ENCODE assay signal across 8 cellular contexts in the genomic region with DNA sequence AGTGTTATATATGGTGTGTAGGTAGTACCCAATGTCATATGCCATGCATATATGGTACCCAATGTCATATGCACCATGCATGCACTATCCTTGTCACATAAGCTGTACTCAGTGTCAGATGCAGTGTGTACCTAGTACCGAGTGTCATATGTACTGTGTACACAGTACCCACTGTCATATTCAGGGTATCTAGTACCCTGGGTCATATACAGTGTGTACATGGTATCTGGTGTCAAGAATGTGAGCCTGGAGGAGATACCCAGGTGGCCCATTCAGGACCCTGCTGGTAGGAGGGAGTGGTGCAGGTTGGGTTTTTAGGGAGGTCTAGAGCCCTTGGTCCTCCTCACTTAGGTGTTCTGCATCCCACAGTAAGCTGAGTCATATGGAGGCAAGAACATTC. TPM values are rescaled to one million over a fixed set of nuclear protein-coding genes. Genes with fewer than 3 reads are reported as not detected.
DNase-seq lines count a peak whose midpoint lies in the region; ATAC-seq and TF ChIP-seq lines count a peak whose summit lies in the region.

No MANE protein-coding gene starts in this region.

- ATAC-seq in HG02610 (IDR thresholded peaks at IDR 0.05; ENCODE audit: unreplicated experiment): peak; percentile 20
- no peak for ATAC-seq in HG03095 (IDR thresholded peaks at IDR 0.05; ENCODE audit: unreplicated experiment)

- no peak for TF ChIP-seq EP300 in transverse colon (IDR thresholded peaks at IDR 0.05; ENCODE audit: low read depth)

- intact Hi-C loops in adrenal gland (cut with DNase I) (no loop called here), transverse colon (cut with DNase I; ENCODE audit: low total_unique reads) (no loop called here)

- H3K27ac ChIP-seq in SJSA1 (no peak overlapping the region), adrenal gland (no peak overlapping the region), transverse colon (no peak overlapping the region)

- H3K36me3 ChIP-seq in SJSA1 (peaks cover 9% of the 10 kb centered on the region), adrenal gland (replicated peaks in 1 of 2) (no peaks in the 10 kb centered on the region), transverse colon (no peaks in the 10 kb centered on the region)

- in situ Hi-C loops in transverse colon (cut with MboI; ENCODE audit: low pct_ligation_motif_present in 1 of 4, low pct_unique_long_range_greater_than_20kb in 1 of 4, low sequenced_read_pairs in 3 of 4): no loop called here

- no peaks in the 10 kb centered on the region for H3K27me3 ChIP-seq in SJSA1 (replicated peaks)
- H3K27me3 ChIP-seq in adrenal gland: no peaks in the 10 kb centered on the region
- H3K27me3 ChIP-seq in transverse colon: no peaks in the 10 kb centered on the region

- TF ChIP-seq CTCF in adrenal gland (IDR thresholded peaks at IDR 0.05): peak in 5 of 6 experiments; percentile 16 to 33 (median 26)
- TF ChIP-seq CTCF in transverse colon (IDR thresholded peaks at IDR 0.05): peak in 4 of 5 experiments; percentile 26 to 33 (median 30)

- WGBS in adrenal gland, 4 donors: 83 to 88% (median 88%) methylated on average over 1 of the region's 1 CpG
- 93% methylated on average over 1 of the region's 1 CpG; no CpG with 5 or more reads in 1 of the 2 donors for WGBS in transverse colon (ENCODE audit: low coverage in 1 of 2), 2 donors

- H3K4me3 ChIP-seq in SJSA1 (peak overlapping the region; percentile 95), adrenal gland (peak overlapping the region in 1 of 4 donors; percentile 82), transverse colon (peak overlapping the region in 1 of 4 donors; percentile 89)

- TF ChIP-seq POLR2A in adrenal gland (IDR thresholded peaks at IDR 0.05) (no peak), transverse colon (IDR thresholded peaks at IDR 0.05) (no peak)

- DNase-seq in ELF-1 (ENCODE audit: low read depth, low spot score): peak; percentile 57
- peak; percentile 24 to 47 for DNase-seq in SJSA1 (ENCODE audit: low read depth in 1 of 2, low spot score in 2 of 2)
- no peak for DNase-seq in adrenal gland
- DNase-seq in lung microvascular endothelial cell (ENCODE audit: low read depth in 2 of 2): peak; percentile 25 to 33
- no peak for DNase-seq in transverse colon
- no peak for DNase-seq in hypothalamus (lab: John Stamatoyannopoulos, UW)

- peaks cover 34% of the 10 kb centered on the region for H3K4me1 ChIP-seq in SJSA1 (replicated peaks)
- peaks cover 14 to 40% of the 10 kb centered on the region in 2 donors for H3K4me1 ChIP-seq in adrenal gland (replicated peaks in 1 of 2)
- peaks cover 13 to 26% (median 21%) of the 10 kb centered on the region in 4 donors for H3K4me1 ChIP-seq in transverse colon

- H3K9me3 ChIP-seq in SJSA1 (replicated peaks): no peaks in the 10 kb centered on the region
- H3K9me3 ChIP-seq in adrenal gland (replicated peaks in 1 of 3): no peaks in the 10 kb centered on the region
- H3K9me3 ChIP-seq in transverse colon: no peaks in the 10 kb centered on the region

RNA-seq across cellular contexts. Expression of a gene that starts 1.8 kb away (rescaled TPM):
- 71.5 and 88.5 TPM in 2 replicates for total RNA-seq in SJSA1 (2014; rRNA removed; shearing (Covaris generic))
- total RNA-seq in adrenal gland: 100 to 1,000 TPM in 1 of 8 donors, 10 to 100 TPM in 7; 39.5 to 153 (median 64.2) TPM
- polyA plus RNA-seq in adrenal gland: 10 to 100 TPM; 23.6 to 82.4 (median 26.3) TPM
- 30.9 and 49.8 TPM in 2 replicates for total RNA-seq in lung microvascular endothelial cell
- total RNA-seq in transverse colon: 10 to 100 TPM; 41.1 to 69.1 (median 54.2) TPM

Comparison
In these comparisons a context has a peak if more than half of its experiments do, and no peak if none do; other contexts are left out.
1. DNase-seq: peak in ELF-1 (single experiment), SJSA1 (2 of 2) and lung microvascular endothelial cell (2 of 2); none in adrenal gland (0 of 7), transverse colon (single experiment) and hypothalamus (0 of 51).